18 cellular contexts compared by ENCODE assay signal in the genomic region with DNA sequence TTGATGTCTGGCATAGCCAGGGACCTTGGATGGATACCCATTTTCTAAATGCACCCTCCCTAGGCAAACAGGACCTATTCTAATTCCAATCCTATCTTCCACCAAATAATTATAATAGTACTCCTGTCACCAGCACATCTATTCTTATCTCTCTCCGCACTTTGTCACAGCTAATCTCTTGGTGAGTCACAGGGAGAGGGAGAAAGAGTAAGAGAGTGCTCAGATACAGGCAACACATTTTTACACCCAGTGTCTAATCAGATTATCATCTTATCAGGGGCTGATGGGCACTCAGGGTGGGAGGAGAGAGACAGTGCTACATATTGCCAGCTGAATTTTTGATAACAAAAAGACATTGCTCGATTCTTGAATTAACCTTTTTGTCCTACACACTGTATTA.
"Had no signal": no experiment of that assay in that cellular context is flagged by ENCODE, and none has a peak within 500 bp of the region (broad histone marks: within the 10 kb centered on the region; RNA-seq: fewer than 3 reads in every experiment).

No MANE protein-coding gene starts in this region.

- H3K27ac ChIP-seq: body of pancreas, epithelial cell of prostate, gastroesophageal sphincter, stomach, thyroid gland, uterus had no signal

- H3K27me3 ChIP-seq: body of pancreas, gastroesophageal sphincter, stomach, thyroid gland, uterus had no signal

- H3K9me3 ChIP-seq: body of pancreas, gastroesophageal sphincter, stomach, thyroid gland, uterus had no signal

- DNase-seq: activated CD4-positive, alpha-beta T cell treated with anti-CD3 and anti-CD28 coated beads, Interleukin-2, amount 10 ng/mL, durations not matched to agents 7 days and 5 days; activated CD4-positive, CD25-positive, alpha-beta regulatory T cell; activated CD8-positive, alpha-beta memory T cell treated with anti-CD3 and anti-CD28 coated beads for 24 hours; activated naive CD4-positive, alpha-beta T cell treated with anti-CD3 and anti-CD28 coated beads, Interleukin-2, amount 10 ng/mL, durations not matched to agents 7 days and 5 days; activated T-cell treated with anti-CD3 and anti-CD28 coated beads for 4 hours; central memory CD4-positive, alpha-beta T cell; cortex of kidney; effector CD8-positive, alpha-beta T cell; left ventricle myocardium superior; mesenchymal stem cell; nephron progenitor cell; stimulated activated CD4-positive, alpha-beta T cell treated with anti-CD3 and anti-CD28 coated beads, Interleukin-4, amount 100 ng/mL, for 4 hours; stomach; thyroid gland; uterus had no signal

- ATAC-seq: body of pancreas, gastroesophageal sphincter, left ventricle myocardium superior had no signal

- H3K4me3 ChIP-seq: body of pancreas, gastroesophageal sphincter, stomach, thyroid gland, uterus had no signal

- H3K36me3 ChIP-seq: gastroesophageal sphincter, stomach, thyroid gland, uterus had no signal

- H3K4me1 ChIP-seq: body of pancreas, gastroesophageal sphincter, stomach, thyroid gland, uterus had no signal
